16 cellular contexts compared by ENCODE assay signal in the genomic region with DNA sequence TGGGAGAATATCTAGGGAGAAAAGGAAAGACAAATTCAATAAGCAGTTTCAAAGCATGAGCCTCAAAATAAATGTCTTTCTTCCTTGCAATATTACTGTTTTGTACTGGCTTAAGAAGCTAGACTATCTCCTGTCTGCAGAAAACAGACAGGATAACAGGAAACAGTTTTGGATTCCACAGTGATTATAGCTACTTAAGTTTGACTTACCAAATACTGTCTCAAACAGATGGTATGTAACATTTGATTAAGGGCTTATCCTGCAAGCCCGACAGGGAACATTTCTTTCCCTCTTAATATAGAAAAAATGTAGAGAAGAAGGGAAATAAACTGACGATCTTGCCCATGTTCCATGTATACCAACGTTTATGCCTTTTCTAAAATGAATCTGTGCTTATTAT.
DNase-seq lines count a peak whose midpoint lies in the region; ATAC-seq, FAIRE-seq and TF ChIP-seq lines count a peak whose summit lies in the region.
"Had no signal": no experiment of that assay in that cellular context is flagged by ENCODE, and none has a peak within 500 bp of the region (broad histone marks: within the 10 kb centered on the region; RNA-seq: fewer than 3 reads in every experiment).

No MANE protein-coding gene starts in this region.

- no peaks in the 10 kb centered on the region for H3K27me3 Mint-ChIP-seq in stimulated activated memory B cell treated with anti-CD40 and anti-IgM and Interleukin-4, amounts not matched to agents 10 μg/mL and 1 μg/mL and 100 μg/mL, for 72 hours
- no peaks in the 10 kb centered on the region for H3K27me3 Mint-ChIP-seq in activated CD4-positive, alpha-beta T cell treated with anti-CD3 and anti-CD28 coated beads, Interleukin-2, amount 10 ng/mL, durations not matched to agents 24 days and 14 days
- H3K27me3 Mint-ChIP-seq: activated CD4-positive, alpha-beta memory T cell treated with anti-CD3 and anti-CD28 coated beads, Interleukin-2, amount 10 ng/mL, durations not matched to agents 7 days and 5 days had no signal

- ATAC-seq in HepG2 (no peak), GM21619 (IDR thresholded peaks at IDR 0.05; ENCODE audit: unreplicated experiment) (no peak), GM21526 (IDR thresholded peaks at IDR 0.05; ENCODE audit: low FRiP score, unreplicated experiment) (no peak)
- no peak for ATAC-seq in stimulated activated memory B cell treated with anti-CD40 and anti-IgM and Interleukin-4, amounts not matched to agents 10 μg/mL and 1 μg/mL and 100 μg/mL, for 72 hours
- ATAC-seq: body of pancreas, left lung had no signal

- TF ChIP-seq EP300 in HepG2 (IDR thresholded peaks at IDR 0.05; ENCODE audit: low read depth in 2 of 2, low read length in 2 of 2) (no peak), HepG2 (CRISPR knock-in tag; IDR thresholded peaks at IDR 0.05; ENCODE audit: borderline replicate concordance) (no peak)

- POLR2A ChIA-PET in HepG2 (lab: Yijun Ruan, JAX), result interaction anchor here (0.9 kb wide), 1 partner anchor 14 kb away, joined by 3 read pairs; no protein-coding TSS in a partner anchor

- 88% methylated on average over 3 of the region's 3 CpGs for WGBS in HepG2 (ENCODE audit: low lambda C conversion rate)

- no TSS peak for BruUV-seq in HepG2 (replicated peaks; lab: Mats Ljungman, UMichigan)

- H3K27ac ChIP-seq in left ventricle myocardium inferior (replicated peaks) (peak overlapping the region; percentile 51), right atrium auricular region (peak overlapping the region in 1 of 2 donors; percentile 8), HepG2 (ENCODE audit: extremely low read length, insufficient read depth, low read length) (no peak overlapping the region)
- H3K27ac ChIP-seq: body of pancreas, left lung had no signal

- DNase-seq in left ventricle myocardium inferior (no peak), right atrium auricular region (ENCODE audit: low spot score) (no peak), cardiac fibroblast (ENCODE audit: low read depth in 2 of 2) (peak; percentile 70 to 73), HepG2 (ENCODE audit: low spot score) (no peak)
- no peak for DNase-seq in activated CD4-positive, alpha-beta T cell treated with anti-CD3 and anti-CD28 coated beads, Interleukin-2, amount 10 ng/mL, durations not matched to agents 24 days and 14 days
- DNase-seq: activated CD4-positive, alpha-beta memory T cell treated with anti-CD3 and anti-CD28 coated beads, Interleukin-2, amount 10 ng/mL, durations not matched to agents 7 days and 5 days; body of pancreas; left lung; NCI-H1930; Right ventricle myocardium superior; stomach; T-helper 9 cell had no signal

- intact Hi-C loops in left ventricle myocardium inferior (cut with micrococcal nuclease) (no loop called here), HepG2 (cut with micrococcal nuclease; ENCODE audit: unreplicated experiment) (no loop called here)
- intact Hi-C loops in activated CD4-positive, alpha-beta T cell treated with anti-CD3 and anti-CD28 coated beads, Interleukin-2, amount 10 ng/mL, durations not matched to agents 24 days and 14 days (cut with micrococcal nuclease), result no loop called here

- no peak for TF ChIP-seq RAD21 in HepG2 (CRISPR knock-in tag; IDR thresholded peaks at IDR 0.05)

- CTCF ChIA-PET in HepG2 (lab: Yijun Ruan, JAX; ENCODE audit: low intra/inter-chr PET ratio, low total read pairs), result no interaction called here

- no peak for TF ChIP-seq CTCF in left ventricle myocardium inferior (IDR thresholded peaks at IDR 0.05; ENCODE audit: borderline replicate concordance)
- no peak for TF ChIP-seq CTCF in right atrium auricular region (IDR thresholded peaks at IDR 0.05)
- no peak for TF ChIP-seq CTCF in cardiac fibroblast (IDR thresholded peaks at IDR 0.05; ENCODE audit: low read depth, low read length)
- TF ChIP-seq CTCF in HepG2 (CRISPR knock-in tag; IDR thresholded peaks at IDR 0.05), result no peak

- H3K4me1 Mint-ChIP-seq in stimulated activated memory B cell treated with anti-CD40 and anti-IgM and Interleukin-4, amounts not matched to agents 10 μg/mL and 1 μg/mL and 100 μg/mL, for 72 hours, result peaks cover 6% of the 10 kb centered on the region
- peaks cover 3% of the 10 kb centered on the region for H3K4me1 Mint-ChIP-seq in activated CD4-positive, alpha-beta T cell treated with anti-CD3 and anti-CD28 coated beads, Interleukin-2, amount 10 ng/mL, durations not matched to agents 24 days and 14 days
- H3K4me1 Mint-ChIP-seq: activated CD4-positive, alpha-beta memory T cell treated with anti-CD3 and anti-CD28 coated beads, Interleukin-2, amount 10 ng/mL, durations not matched to agents 7 days and 5 days had no signal

- H3K36me3 Mint-ChIP-seq in stimulated activated memory B cell treated with anti-CD40 and anti-IgM and Interleukin-4, amounts not matched to agents 10 μg/mL and 1 μg/mL and 100 μg/mL, for 72 hours, result no peaks in the 10 kb centered on the region
- no peaks in the 10 kb centered on the region for H3K36me3 Mint-ChIP-seq in activated CD4-positive, alpha-beta T cell treated with anti-CD3 and anti-CD28 coated beads, Interleukin-2, amount 10 ng/mL, durations not matched to agents 24 days and 14 days (ENCODE audit: low read depth)
- H3K36me3 Mint-ChIP-seq: natural killer cell treated with Interleukin-12 subunit alpha and Interleukin-12 subunit beta and Interleukin-15 and Interleukin-18, amount 100 ng/mL, for 72 hours had no signal

- FAIRE-seq in HepG2 (lab: Jason Lieb, UNC), result peak; percentile 21

- H2AFZ ChIP-seq in HepG2 (ENCODE audit: low read length), result no peak overlapping the region

- no peak overlapping the region for H3K4me3 ChIP-seq in left ventricle myocardium inferior
- no peak overlapping the region for H3K4me3 ChIP-seq in right atrium auricular region
- no peak overlapping the region for H3K4me3 ChIP-seq in cardiac fibroblast (replicated peaks in 1 of 2; ENCODE audit: low read depth in 2 of 2, low read length in 2 of 2)
- H3K4me3 ChIP-seq in HepG2 (replicated peaks in 1 of 3; ENCODE audit: insufficient read depth in 1 of 3, low read depth in 2 of 3, low read length in 3 of 3), result no peak overlapping the region
- H3K4me3 ChIP-seq: body of pancreas, left lung, stomach had no signal

- no peaks in the 10 kb centered on the region for H3K79me2 ChIP-seq in HepG2 (ENCODE audit: insufficient read depth, low read length)

- H3K4me1 ChIP-seq in left ventricle myocardium inferior (peaks cover 47% of the 10 kb centered on the region), right atrium auricular region (peaks cover 0 to 39% of the 10 kb centered on the region in 2 donors), HepG2 (ENCODE audit: insufficient read depth, low read length) (peaks cover 60% of the 10 kb centered on the region)
- H3K4me1 ChIP-seq: body of pancreas had no signal

- in situ Hi-C loops in HepG2 (cut with HindIII; ENCODE audit: extremely low pct_ligation_motif_present, low pct_unique_long_range_greater_than_20kb), result no loop called here

- H3K27me3 ChIP-seq in left ventricle myocardium inferior (ENCODE audit: low read depth), result no peaks in the 10 kb centered on the region
- no peaks in the 10 kb centered on the region for H3K27me3 ChIP-seq in right atrium auricular region
- H3K27me3 ChIP-seq in HepG2 (ENCODE audit: control insufficient read depth in 1 of 2, insufficient read depth in 2 of 2, low read length in 2 of 2), result no peaks in the 10 kb centered on the region
- H3K27me3 ChIP-seq: body of pancreas, left lung, stomach had no signal

- no peaks in the 10 kb centered on the region for H4K20me1 ChIP-seq in HepG2 (ENCODE audit: insufficient read depth, low read length)

- H3K9me3 Mint-ChIP-seq in stimulated activated memory B cell treated with anti-CD40 and anti-IgM and Interleukin-4, amounts not matched to agents 10 μg/mL and 1 μg/mL and 100 μg/mL, for 72 hours, result peaks cover 3% of the 10 kb centered on the region
- H3K9me3 Mint-ChIP-seq in activated CD4-positive, alpha-beta T cell treated with anti-CD3 and anti-CD28 coated beads, Interleukin-2, amount 10 ng/mL, durations not matched to agents 24 days and 14 days, result peaks cover 3% of the 10 kb centered on the region
- H3K9me3 Mint-ChIP-seq: activated CD4-positive, alpha-beta memory T cell treated with anti-CD3 and anti-CD28 coated beads, Interleukin-2, amount 10 ng/mL, durations not matched to agents 7 days and 5 days; natural killer cell treated with Interleukin-12 subunit alpha and Interleukin-12 subunit beta and Interleukin-15 and Interleukin-18, amount 100 ng/mL, for 72 hours had no signal

- no peak for TF ChIP-seq POLR2A in HepG2 (IDR thresholded peaks at IDR 0.05; ENCODE audit: insufficient read depth in 1 of 2, low read depth in 2 of 2, low read length in 2 of 2)

- H3K9me3 ChIP-seq in left ventricle myocardium inferior (replicated peaks) (no peaks in the 10 kb centered on the region), right atrium auricular region (no peaks in the 10 kb centered on the region), HepG2 (ENCODE audit: low read length) (no peaks in the 10 kb centered on the region)
- H3K9me3 ChIP-seq: body of pancreas, left lung, stomach had no signal

- H3K36me3 ChIP-seq in left ventricle myocardium inferior (no peaks in the 10 kb centered on the region), right atrium auricular region (no peaks in the 10 kb centered on the region), HepG2 (replicated peaks in 1 of 2; ENCODE audit: control insufficient read depth in 1 of 2, insufficient read depth in 2 of 2, low read length in 2 of 2) (no peaks in the 10 kb centered on the region)
- H3K36me3 ChIP-seq: left lung, stomach had no signal

- H3K27ac Mint-ChIP-seq in stimulated activated memory B cell treated with anti-CD40 and anti-IgM and Interleukin-4, amounts not matched to agents 10 μg/mL and 1 μg/mL and 100 μg/mL, for 72 hours, result no peak overlapping the region
- no peak overlapping the region for H3K27ac Mint-ChIP-seq in activated CD4-positive, alpha-beta T cell treated with anti-CD3 and anti-CD28 coated beads, Interleukin-2, amount 10 ng/mL, durations not matched to agents 24 days and 14 days
- H3K27ac Mint-ChIP-seq: activated CD4-positive, alpha-beta memory T cell treated with anti-CD3 and anti-CD28 coated beads, Interleukin-2, amount 10 ng/mL, durations not matched to agents 7 days and 5 days; natural killer cell treated with Interleukin-12 subunit alpha and Interleukin-12 subunit beta and Interleukin-15 and Interleukin-18, amount 100 ng/mL, for 72 hours had no signal

- H3K4me2 ChIP-seq in HepG2 (ENCODE audit: low read depth, low read length), result no peak overlapping the region

- H3K9ac ChIP-seq in HepG2 (ENCODE audit: insufficient read depth, low read depth, low read length), result no peak overlapping the region

- no peak overlapping the region for H3K4me3 Mint-ChIP-seq in stimulated activated memory B cell treated with anti-CD40 and anti-IgM and Interleukin-4, amounts not matched to agents 10 μg/mL and 1 μg/mL and 100 μg/mL, for 72 hours
- no peak overlapping the region for H3K4me3 Mint-ChIP-seq in activated CD4-positive, alpha-beta T cell treated with anti-CD3 and anti-CD28 coated beads, Interleukin-2, amount 10 ng/mL, durations not matched to agents 24 days and 14 days
- H3K4me3 Mint-ChIP-seq: activated CD4-positive, alpha-beta memory T cell treated with anti-CD3 and anti-CD28 coated beads, Interleukin-2, amount 10 ng/mL, durations not matched to agents 7 days and 5 days; natural killer cell treated with Interleukin-12 subunit alpha and Interleukin-12 subunit beta and Interleukin-15 and Interleukin-18, amount 100 ng/mL, for 72 hours had no signal

TF ChIP-seq in HepG2, 621 proteins besides CTCF, POLR2A, EP300 and RAD21 (continues in another document):
- TF ChIP-seq ZNF678 (CRISPR knock-in tag; IDR thresholded peaks at IDR 0.05), result no peak
- no peak for TF ChIP-seq NPAS2 (CRISPR knock-in tag; IDR thresholded peaks at IDR 0.05; ENCODE audit: borderline replicate concordance)

Comparison
In these comparisons a context has a peak if more than half of its experiments do, and no peak if none do; other contexts are left out.
1. DNase-seq: peak in cardiac fibroblast (2 of 2); none in left ventricle myocardium inferior (single experiment), right atrium auricular region (single experiment), HepG2 (single experiment) and activated CD4-positive, alpha-beta T cell treated with anti-CD3 and anti-CD28 coated beads, Interleukin-2, amount 10 ng/mL, durations not matched to agents 24 days and 14 days (single experiment).